Comparison of ENCODE assay signal across 9 cellular contexts in genomic region chr16:50591800-50592771, GRCh38. TPM values are rescaled to one million over a fixed set of nuclear protein-coding genes. Genes with fewer than 3 reads are reported as not detected.
DNase-seq lines count a peak whose midpoint lies in the region; ATAC-seq and TF ChIP-seq lines count a peak whose summit lies in the region.
"Had no signal": no experiment of that assay in that cellular context is flagged by ENCODE, and none has a peak within 500 bp of the region (broad histone marks: within the 10 kb centered on the region; RNA-seq: fewer than 3 reads in every experiment).

No MANE protein-coding gene starts in this region.

- ATAC-seq in lower lobe of right lung = peak; percentile 31 to 43
- no peak for ATAC-seq in GM18517 (IDR thresholded peaks at IDR 0.05; ENCODE audit: unreplicated experiment)
- no peak for ATAC-seq in GM18861 (IDR thresholded peaks at IDR 0.05; ENCODE audit: unreplicated experiment)
- ATAC-seq in GM18907 (IDR thresholded peaks at IDR 0.05; ENCODE audit: unreplicated experiment) = no peak
- ATAC-seq: T-helper 17 cell had no signal

- intact Hi-C loops in lower lobe of right lung (cut with DNase I) (no loop called here), tibial artery (cut with DNase I; ENCODE audit: low total_unique reads) (no loop called here)

- H3K27ac ChIP-seq in lower lobe of right lung (peak overlapping the region; percentile 31), tibial artery (peak overlapping the region; percentile 62 to 68)

- peaks cover 5% of the 10 kb centered on the region for H3K4me1 Mint-ChIP-seq in chondrocyte (ENCODE audit: low read depth)

- H3K36me3 ChIP-seq in lower lobe of right lung (no peaks in the 10 kb centered on the region), tibial artery (peaks cover 0 to 6% (median 0%) of the 10 kb centered on the region in 3 donors)

- H3K4me1 ChIP-seq in lower lobe of right lung (peaks cover 17% of the 10 kb centered on the region), tibial artery (peaks cover 0 to 31% (median 24%) of the 10 kb centered on the region in 4 donors)

- TF ChIP-seq CTCF in chondrocyte (IDR thresholded peaks at IDR 0.05) = no peak
- no peak for TF ChIP-seq CTCF in lower lobe of right lung (IDR thresholded peaks at IDR 0.05)
- TF ChIP-seq CTCF in tibial artery (IDR thresholded peaks at IDR 0.05) = peak; percentile 35 to 52

- H3K4me3 Mint-ChIP-seq in chondrocyte (ENCODE audit: unreplicated experiment) = no peak overlapping the region
- H3K4me3 Mint-ChIP-seq: activated naive CD8-positive, alpha-beta T cell; T-helper 17 cell had no signal

- H3K27me3 Mint-ChIP-seq in chondrocyte (ENCODE audit: low read depth) = no peaks in the 10 kb centered on the region
- H3K27me3 Mint-ChIP-seq: activated naive CD8-positive, alpha-beta T cell; T-helper 17 cell had no signal

- H3K9me3 ChIP-seq in lower lobe of right lung (no peaks in the 10 kb centered on the region), tibial artery (no peaks in the 10 kb centered on the region)

- H3K27ac Mint-ChIP-seq in chondrocyte (ENCODE audit: unreplicated experiment) = no peak overlapping the region
- H3K27ac Mint-ChIP-seq: activated naive CD8-positive, alpha-beta T cell; T-helper 17 cell had no signal

- H3K27me3 ChIP-seq in lower lobe of right lung (ENCODE audit: low read depth) (no peaks in the 10 kb centered on the region), tibial artery (no peaks in the 10 kb centered on the region)

- H3K4me3 ChIP-seq in lower lobe of right lung (no peak overlapping the region), tibial artery (peak overlapping the region; percentile 13 to 23)

- peak; percentile 51 for DNase-seq in NCI-H345 (lab: John Stamatoyannopoulos, UW)
- DNase-seq in chondrocyte (ENCODE audit: low spot score) = peak; percentile 44
- no peak for DNase-seq in lower lobe of right lung
- peak; percentile 78 to 97 for DNase-seq in tibial artery
- DNase-seq: T-helper 17 cell had no signal

- H3K9me3 Mint-ChIP-seq in chondrocyte (ENCODE audit: low read depth) = no peaks in the 10 kb centered on the region

- no peaks in the 10 kb centered on the region for H3K36me3 Mint-ChIP-seq in chondrocyte (ENCODE audit: low read depth)

RNA-seq across cellular contexts. Expression of gene NKD1, which starts 43.9 kb away (rescaled TPM):
- total RNA-seq in chondrocyte (5.6 to 8.0 TPM (median 7.8 TPM) in 3 replicates), lower lobe of right lung (30.7 TPM)

Comparison
In these comparisons a context has a peak if more than half of its experiments do, and no peak if none do; other contexts are left out.
1. CTCF ChIP-seq: peak in tibial artery (2 of 2); none in chondrocyte (single experiment) and lower lobe of right lung (single experiment).
2. ATAC-seq: peak in lower lobe of right lung (2 of 2); none in GM18517 (single experiment), GM18861 (single experiment) and GM18907 (single experiment).